Comparison of ENCODE assay signal across 21 cellular contexts in genomic region chr2:74881626-74882298, GRCh38. TPM values are rescaled to one million over a fixed set of nuclear protein-coding genes. Genes with fewer than 3 reads are reported as not detected.
A peak's percentile ranks its signal among the peaks of the same experiment; 100 is the strongest.
DNase-seq lines count a peak whose midpoint lies in the region; ATAC-seq and TF ChIP-seq lines count a peak whose summit lies in the region.
"Had no signal": no experiment of that assay in that cellular context is flagged by ENCODE, and none has a peak within 500 bp of the region (broad histone marks: within the 10 kb centered on the region; RNA-seq: fewer than 3 reads in every experiment).

No MANE protein-coding gene starts in this region.

- H3K9ac ChIP-seq in trophoblast cell (ENCODE audit: low read length), result no peak overlapping the region
- H3K9ac ChIP-seq: BLaER1 treated with 17β-estradiol and CSF1 and Interleukin-3, amounts not matched to agents 10 nM and 100 nM had no signal

- H3K79me1 ChIP-seq in trophoblast cell (ENCODE audit: low read length), result peaks cover 3% of the 10 kb centered on the region

- H2BK5ac ChIP-seq in trophoblast cell (ENCODE audit: low read depth, low read length, poor library complexity), result no peak overlapping the region

- H3K14ac ChIP-seq in trophoblast cell (ENCODE audit: low read length), result peak overlapping the region; percentile 8

- H3K4me1 Mint-ChIP-seq in T-helper 2 cell treated with Interferon-gamma antibody and Interleukin-4, amounts not matched to agents 5 μg/mL and 100 μg/mL, for 36 hours (ENCODE audit: low read depth), result no peaks in the 10 kb centered on the region
- H3K4me1 Mint-ChIP-seq: B cell; CD4-positive, CD25-positive, alpha-beta regulatory T cell; GM23338 had no signal

- no peak overlapping the region for H3K4me2 ChIP-seq in trophoblast cell (ENCODE audit: low read length)
- H3K4me2 ChIP-seq: GM23338 had no signal

- H3K79me2 ChIP-seq in trophoblast cell (ENCODE audit: control insufficient read depth, insufficient read depth, low read length, poor library complexity), result no peaks in the 10 kb centered on the region

- peaks cover 64% of the 10 kb centered on the region for H3K36me3 Mint-ChIP-seq in T-helper 2 cell treated with Interferon-gamma antibody and Interleukin-4, amounts not matched to agents 5 μg/mL and 100 μg/mL, for 36 hours (ENCODE audit: low read depth)

- no peak overlapping the region for H3K4me3 Mint-ChIP-seq in T-helper 2 cell treated with Interferon-gamma antibody and Interleukin-4, amounts not matched to agents 5 μg/mL and 100 μg/mL, for 36 hours
- H3K4me3 Mint-ChIP-seq: B cell; CD4-positive, CD25-positive, alpha-beta regulatory T cell; CD8-positive, alpha-beta memory T cell; GM23338; HFFc6 had no signal

- DNase-seq in right atrium auricular region (ENCODE audit: low spot score) (peak; percentile 46), Right ventricle myocardium inferior (ENCODE audit: missing footprints) (no peak), left colon (no peak), trophoblast cell (no peak)
- DNase-seq in T-helper 2 cell treated with Interferon-gamma antibody and Interleukin-4, amounts not matched to agents 5 μg/mL and 100 μg/mL, for 36 hours (ENCODE audit: low spot score), result no peak
- DNase-seq: CD4-positive, CD25-positive, alpha-beta regulatory T cell; CD8-positive, alpha-beta memory T cell; COR-L47; DMS 273 treated with DMSO at 0.1 percent for 48 hours; DMS53; DND-41; EL; HCEC 1CT; HFFc6; IMR-90 had no signal

- H3K9me3 Mint-ChIP-seq in T-helper 2 cell treated with Interferon-gamma antibody and Interleukin-4, amounts not matched to agents 5 μg/mL and 100 μg/mL, for 36 hours, result no peaks in the 10 kb centered on the region
- H3K9me3 Mint-ChIP-seq: CD4-positive, CD25-positive, alpha-beta regulatory T cell; CD8-positive, alpha-beta memory T cell; GM23338 had no signal

- no peak overlapping the region for H4K12ac ChIP-seq in trophoblast cell (ENCODE audit: low read depth, low read length)

- H3K4me3 ChIP-seq in right atrium auricular region (no peak overlapping the region), trophoblast cell (ENCODE audit: low read depth, low read length) (no peak overlapping the region)
- H3K4me3 ChIP-seq: BLaER1 treated with 17β-estradiol and CSF1 and Interleukin-3, amounts not matched to agents 10 nM and 100 nM; GM12878; GM23338 had no signal

- no CpG with 5 or more reads among the region's 19 CpGs for WGBS in trophoblast cell (ENCODE audit: extremely low coverage, insufficient coverage, insufficient read length)

- no peak overlapping the region for H4K8ac ChIP-seq in trophoblast cell (ENCODE audit: low read depth, low read length)

- H4K91ac ChIP-seq in trophoblast cell (ENCODE audit: low read depth, low read length), result peak overlapping the region; percentile 3

- no peak overlapping the region for H2AFZ ChIP-seq in trophoblast cell (ENCODE audit: insufficient read depth, low read length, poor library complexity)
- H2AFZ ChIP-seq: GM23338 had no signal

- no peaks in the 10 kb centered on the region for H3K27me3 Mint-ChIP-seq in T-helper 2 cell treated with Interferon-gamma antibody and Interleukin-4, amounts not matched to agents 5 μg/mL and 100 μg/mL, for 36 hours (ENCODE audit: low read depth)
- H3K27me3 Mint-ChIP-seq: B cell; CD4-positive, CD25-positive, alpha-beta regulatory T cell; CD8-positive, alpha-beta memory T cell had no signal

- no peak overlapping the region for H3K23ac ChIP-seq in trophoblast cell (ENCODE audit: low read length)

- H3K4me1 ChIP-seq in right atrium auricular region (no peaks in the 10 kb centered on the region), trophoblast cell (ENCODE audit: control insufficient read depth in 1 of 2, insufficient read depth in 2 of 2, low read length in 2 of 2) (peaks cover 7 to 10% of the 10 kb centered on the region in 2 experiments)

- no peaks in the 10 kb centered on the region for H3K36me3 ChIP-seq in right atrium auricular region
- peaks cover 36 to 43% of the 10 kb centered on the region in 2 experiments for H3K36me3 ChIP-seq in trophoblast cell (ENCODE audit: control insufficient read depth in 1 of 2, insufficient read depth in 2 of 2, low read length in 2 of 2)

- peak overlapping the region; percentile 7 for H2AK5ac ChIP-seq in trophoblast cell (ENCODE audit: low read length)

- TF ChIP-seq CTCF in right atrium auricular region (IDR thresholded peaks at IDR 0.05), result no peak

- intact Hi-C loops in Right ventricle myocardium inferior (cut with DNase I), result no loop called here
- intact Hi-C loops in left colon (cut with DNase I, micrococcal nuclease), result no loop called here

- H2BK12ac ChIP-seq in trophoblast cell (ENCODE audit: low read length), result peak overlapping the region; percentile 2

- H3K18ac ChIP-seq in trophoblast cell (ENCODE audit: low read length), result peak overlapping the region; percentile 8

- H3K27ac ChIP-seq in right atrium auricular region, result no peak overlapping the region
- H3K27ac ChIP-seq in trophoblast cell (ENCODE audit: low read depth, low read length), result no peak overlapping the region
- H3K27ac ChIP-seq: BLaER1 treated with 17β-estradiol and CSF1 and Interleukin-3, amounts not matched to agents 10 nM and 100 nM; HL-60 had no signal

- no peak for ATAC-seq in Right ventricle myocardium inferior
- ATAC-seq in left colon, result peak; percentile 13
- ATAC-seq in GM19351 (IDR thresholded peaks at IDR 0.05; ENCODE audit: unreplicated experiment), result no peak
- ATAC-seq: GM12878, GM23338 had no signal

- no peak overlapping the region for H3K27ac Mint-ChIP-seq in T-helper 2 cell treated with Interferon-gamma antibody and Interleukin-4, amounts not matched to agents 5 μg/mL and 100 μg/mL, for 36 hours
- H3K27ac Mint-ChIP-seq: B cell; CD4-positive, CD25-positive, alpha-beta regulatory T cell; GM23338 had no signal

- no peak overlapping the region for H2BK120ac ChIP-seq in trophoblast cell (ENCODE audit: insufficient read depth, low read length, poor library complexity)

- H3K4ac ChIP-seq in trophoblast cell (ENCODE audit: low read depth, low read length), result no peak overlapping the region

- H3K27me3 ChIP-seq in right atrium auricular region (no peaks in the 10 kb centered on the region), trophoblast cell (ENCODE audit: insufficient read depth, low read length) (no peaks in the 10 kb centered on the region)
- H3K27me3 ChIP-seq: BLaER1 treated with 17β-estradiol and CSF1 and Interleukin-3, amounts not matched to agents 10 nM and 100 nM had no signal

- H3K9me3 ChIP-seq in right atrium auricular region (no peaks in the 10 kb centered on the region), trophoblast cell (ENCODE audit: insufficient read depth, low read depth, low read length) (no peaks in the 10 kb centered on the region)
- H3K9me3 ChIP-seq: BLaER1 treated with 17β-estradiol and CSF1 and Interleukin-3, amounts not matched to agents 10 nM and 100 nM had no signal

RNA-seq across cellular contexts. Expression of gene HK2, which starts 47.8 kb away (rescaled TPM):
- total RNA-seq in right atrium auricular region, result 1 to 10 TPM; 3.4 to 8.1 TPM
- 5.4 TPM for total RNA-seq in Right ventricle myocardium inferior
- total RNA-seq in left colon, result 100 to 1,000 TPM; 172 to 423 TPM
- polyA plus RNA-seq in trophoblast cell (2013), result 24.5 and 24.8 TPM in 2 replicates

Comparison
In these comparisons a context has a peak if more than half of its experiments do, and no peak if none do; other contexts are left out.
1. RNA of gene HK2, which starts 47.8 kb away (total RNA-seq): 172 to 423 TPM in left colon; 3.4 to 8.1 TPM in right atrium auricular region and 5.4 TPM in Right ventricle myocardium inferior (single experiment); every median in the first group is over 10 times any median in the second.